ENCODE assay signal across 8 cellular contexts in genomic region chr1:18556364-18556763, GRCh38.
A peak's percentile ranks its signal among the peaks of the same experiment; 100 is the strongest.
DNase-seq lines count a peak whose midpoint lies in the region; ATAC-seq and TF ChIP-seq lines count a peak whose summit lies in the region.

No MANE protein-coding gene starts in this region.

- no peaks in the 10 kb centered on the region for H3K36me3 Mint-ChIP-seq in CD8-positive, alpha-beta T cell
- H3K36me3 Mint-ChIP-seq in naive thymus-derived CD4-positive, alpha-beta T cell: no peaks in the 10 kb centered on the region

- intact Hi-C loops in heart right ventricle (cut with DNase I): no loop called here
- intact Hi-C loops in CD8-positive, alpha-beta T cell (cut with DNase I, micrococcal nuclease): no loop called here
- intact Hi-C loops in naive thymus-derived CD4-positive, alpha-beta T cell (cut with micrococcal nuclease): no loop called here

- H3K27ac Mint-ChIP-seq in CD8-positive, alpha-beta T cell: no peak overlapping the region
- no peak overlapping the region for H3K27ac Mint-ChIP-seq in naive thymus-derived CD4-positive, alpha-beta T cell

- DNase-seq in heart right ventricle (no peak), right atrium auricular region (ENCODE audit: low spot score) (no peak), NCI-H69 (lab: John Stamatoyannopoulos, UW) (peak; percentile 50), fibroblast of peridontal ligament (ENCODE audit: extremely low read depth) (peak; percentile 2)
- DNase-seq in CD8-positive, alpha-beta T cell: no peak
- no peak for DNase-seq in naive thymus-derived CD4-positive, alpha-beta T cell

- peaks cover 54% of the 10 kb centered on the region for H3K27me3 Mint-ChIP-seq in CD8-positive, alpha-beta T cell (ENCODE audit: low read depth)
- H3K27me3 Mint-ChIP-seq in naive thymus-derived CD4-positive, alpha-beta T cell: peaks cover 31 to 72% (median 59%) of the 10 kb centered on the region in 5 donors

- CTCF ChIA-PET in CD8-positive, alpha-beta T cell (lab: Charles Lee): interaction anchor here (2.3 kb wide), 1 partner anchor 19 kb away, joined by 8 read pairs; no protein-coding TSS in a partner anchor
- CTCF ChIA-PET in naive thymus-derived CD4-positive, alpha-beta T cell (lab: Charles Lee): no interaction called here

- no peak overlapping the region for H3K4me3 Mint-ChIP-seq in CD8-positive, alpha-beta T cell
- H3K4me3 Mint-ChIP-seq in naive thymus-derived CD4-positive, alpha-beta T cell: peak overlapping the region in 1 of 10 donors; percentile 7

- 54 to 59% methylated on average over 4 of the region's 4 CpGs for WGBS in heart right ventricle, 2 donors

- H3K36me3 ChIP-seq in heart right ventricle: no peaks in the 10 kb centered on the region
- H3K36me3 ChIP-seq in right atrium auricular region: no peaks in the 10 kb centered on the region
- no peaks in the 10 kb centered on the region for H3K36me3 ChIP-seq in CD8-positive, alpha-beta T cell (ENCODE audit: insufficient read depth, low read length)
- no peaks in the 10 kb centered on the region for H3K36me3 ChIP-seq in naive thymus-derived CD4-positive, alpha-beta T cell (ENCODE audit: control insufficient read depth in 2 of 3, insufficient read depth in 3 of 3, low read length in 3 of 3)

- TF ChIP-seq CTCF in heart right ventricle (IDR thresholded peaks at IDR 0.05): peak in 5 of 9 donors; percentile 24 to 39 (median 35)
- TF ChIP-seq CTCF in right atrium auricular region (IDR thresholded peaks at IDR 0.05): peak in 1 of 2 donors; percentile 39
- no peak for TF ChIP-seq CTCF in CD8-positive, alpha-beta T cell (IDR thresholded peaks at IDR 0.05)

- no peaks in the 10 kb centered on the region for H3K9me3 Mint-ChIP-seq in CD8-positive, alpha-beta T cell
- peaks cover 0 to 4% (median 0%) of the 10 kb centered on the region in 11 donors for H3K9me3 Mint-ChIP-seq in naive thymus-derived CD4-positive, alpha-beta T cell

- ATAC-seq in heart right ventricle (no peak), GM21576 (IDR thresholded peaks at IDR 0.05; ENCODE audit: unreplicated experiment) (no peak), GM21825 (IDR thresholded peaks at IDR 0.05; ENCODE audit: unreplicated experiment) (no peak)
- no peak for ATAC-seq in CD8-positive, alpha-beta T cell
- no peak for ATAC-seq in naive thymus-derived CD4-positive, alpha-beta T cell

- peaks cover 5 to 98% (median 87%) of the 10 kb centered on the region in 7 donors for H3K27me3 ChIP-seq in heart right ventricle
- peaks cover 0 to 12% of the 10 kb centered on the region in 2 donors for H3K27me3 ChIP-seq in right atrium auricular region
- no peaks in the 10 kb centered on the region for H3K27me3 ChIP-seq in CD8-positive, alpha-beta T cell (ENCODE audit: insufficient read depth, low read length)
- no peaks in the 10 kb centered on the region for H3K27me3 ChIP-seq in naive thymus-derived CD4-positive, alpha-beta T cell (ENCODE audit: control insufficient read depth in 2 of 2, insufficient read depth in 2 of 2, low read length in 2 of 2)

- POLR2A ChIA-PET in CD8-positive, alpha-beta T cell (lab: Charles Lee): no interaction called here
- POLR2A ChIA-PET in naive thymus-derived CD4-positive, alpha-beta T cell (lab: Charles Lee): no interaction called here

- H3K4me1 Mint-ChIP-seq in CD8-positive, alpha-beta T cell (ENCODE audit: low read depth): peaks cover 14% of the 10 kb centered on the region
- H3K4me1 Mint-ChIP-seq in naive thymus-derived CD4-positive, alpha-beta T cell: peaks cover 8 to 19% (median 12%) of the 10 kb centered on the region in 7 donors

- H3K27ac ChIP-seq in heart right ventricle (no peak overlapping the region), right atrium auricular region (no peak overlapping the region)
- no peak overlapping the region for H3K27ac ChIP-seq in CD8-positive, alpha-beta T cell (ENCODE audit: low read depth, low read length)
- H3K27ac ChIP-seq in naive thymus-derived CD4-positive, alpha-beta T cell (ENCODE audit: low read depth, low read length): no peak overlapping the region

- no peak overlapping the region for H3K4me3 ChIP-seq in heart right ventricle
- no peak overlapping the region for H3K4me3 ChIP-seq in right atrium auricular region
- H3K4me3 ChIP-seq in CD8-positive, alpha-beta T cell (ENCODE audit: low read depth, low read length): no peak overlapping the region
- H3K4me3 ChIP-seq in naive thymus-derived CD4-positive, alpha-beta T cell (ENCODE audit: low read length): no peak overlapping the region

- no peaks in the 10 kb centered on the region for H3K9me3 ChIP-seq in heart right ventricle
- H3K9me3 ChIP-seq in right atrium auricular region: no peaks in the 10 kb centered on the region
- H3K9me3 ChIP-seq in CD8-positive, alpha-beta T cell (ENCODE audit: low read length): no peaks in the 10 kb centered on the region
- H3K9me3 ChIP-seq in naive thymus-derived CD4-positive, alpha-beta T cell (ENCODE audit: control insufficient read depth in 2 of 3, low read length in 3 of 3): no peaks in the 10 kb centered on the region

- peaks cover 0 to 3% (median 0%) of the 10 kb centered on the region in 9 donors for H3K4me1 ChIP-seq in heart right ventricle
- peaks cover 0 to 6% of the 10 kb centered on the region in 2 donors for H3K4me1 ChIP-seq in right atrium auricular region
- peaks cover 8% of the 10 kb centered on the region for H3K4me1 ChIP-seq in CD8-positive, alpha-beta T cell (ENCODE audit: insufficient read depth, low read length)
- no peaks in the 10 kb centered on the region for H3K4me1 ChIP-seq in naive thymus-derived CD4-positive, alpha-beta T cell (ENCODE audit: control insufficient read depth in 2 of 2, insufficient read depth in 2 of 2, low read length in 2 of 2)

Comparison
In these comparisons a context has a peak if more than half of its experiments do, and no peak if none do; other contexts are left out.
1. DNase-seq: peak in NCI-H69 (single experiment) and fibroblast of peridontal ligament (single experiment); none in heart right ventricle (0 of 2), right atrium auricular region (single experiment), CD8-positive, alpha-beta T cell (0 of 7) and naive thymus-derived CD4-positive, alpha-beta T cell (0 of 9).